Comparison of ENCODE assay signal across 8 cellular contexts in genomic region chr3:45567730-45568172, GRCh38. TPM values are rescaled to one million over a fixed set of nuclear protein-coding genes. Genes with fewer than 3 reads are reported as not detected.
DNase-seq lines count a peak whose midpoint lies in the region; ATAC-seq and TF ChIP-seq lines count a peak whose summit lies in the region.

No MANE protein-coding gene starts in this region.

- DNase-seq in UCSD-AML1 (lab: John Stamatoyannopoulos, UW; ENCODE audit: unreplicated experiment) (peak; percentile 42), neural crest cell (ENCODE audit: low read depth, low spot score) (no peak), T1000 (lab: John Stamatoyannopoulos, UW) (no peak), progenitor cell of endocrine pancreas (ENCODE audit: low spot score, unreplicated experiment) (no peak), NCI-H2081 (lab: John Stamatoyannopoulos, UW) (no peak), type B pancreatic cell (ENCODE audit: extremely low spot score, unreplicated experiment) (no peak)

- H3K27ac Mint-ChIP-seq in neural crest cell (ENCODE audit: unreplicated experiment) = peak overlapping the region; percentile 31
- no peak overlapping the region for H3K27ac Mint-ChIP-seq in progenitor cell of endocrine pancreas
- H3K27ac Mint-ChIP-seq in type B pancreatic cell = no peak overlapping the region

- no peaks in the 10 kb centered on the region for H3K27me3 Mint-ChIP-seq in neural crest cell (ENCODE audit: low read depth)
- no peaks in the 10 kb centered on the region for H3K27me3 Mint-ChIP-seq in progenitor cell of endocrine pancreas
- H3K27me3 Mint-ChIP-seq in type B pancreatic cell = no peaks in the 10 kb centered on the region

- TF ChIP-seq CTCF in neural crest cell (conservative IDR thresholded peaks at IDR 0.05) = no peak
- no peak for TF ChIP-seq CTCF in progenitor cell of endocrine pancreas (IDR thresholded peaks at IDR 0.05; ENCODE audit: unreplicated experiment)
- TF ChIP-seq CTCF in type B pancreatic cell (conservative IDR thresholded peaks at IDR 0.05) = no peak

- H3K9me3 Mint-ChIP-seq in neural crest cell (peaks cover 4% of the 10 kb centered on the region), progenitor cell of endocrine pancreas (ENCODE audit: low read depth) (peaks cover 4% of the 10 kb centered on the region), type B pancreatic cell (no peaks in the 10 kb centered on the region)

- peaks cover 10% of the 10 kb centered on the region for H3K36me3 Mint-ChIP-seq in neural crest cell (ENCODE audit: low read depth)
- no peaks in the 10 kb centered on the region for H3K36me3 Mint-ChIP-seq in progenitor cell of endocrine pancreas (ENCODE audit: insufficient read depth)
- H3K36me3 Mint-ChIP-seq in type B pancreatic cell = no peaks in the 10 kb centered on the region

- H3K4me1 Mint-ChIP-seq in neural crest cell = peaks cover 38% of the 10 kb centered on the region
- H3K4me1 Mint-ChIP-seq in progenitor cell of endocrine pancreas (ENCODE audit: low read depth) = no peaks in the 10 kb centered on the region
- peaks cover 8% of the 10 kb centered on the region for H3K4me1 Mint-ChIP-seq in type B pancreatic cell (ENCODE audit: unreplicated experiment)

- H3K4me3 Mint-ChIP-seq in neural crest cell = no peak overlapping the region
- no peak overlapping the region for H3K4me3 Mint-ChIP-seq in progenitor cell of endocrine pancreas (ENCODE audit: low read depth)
- no peak overlapping the region for H3K4me3 Mint-ChIP-seq in type B pancreatic cell

- ATAC-seq in GM19035 (IDR thresholded peaks at IDR 0.05; ENCODE audit: unreplicated experiment) = peak; percentile 48
- ATAC-seq in HG02885 (IDR thresholded peaks at IDR 0.05; ENCODE audit: poor library complexity, unreplicated experiment) = peak; percentile 64

RNA-seq across cellular contexts. Expression of gene LIMD1, which starts 26.8 kb away (rescaled TPM):
- total RNA-seq in neural crest cell (41.8 and 44.4 TPM in 2 replicates), progenitor cell of endocrine pancreas (31.3 and 32.5 TPM in 2 replicates), type B pancreatic cell (ENCODE audit: low replicate concordance) (24.1 and 26.2 TPM in 2 replicates)
